ENCODE assay signal across 10 cellular contexts in the genomic region with DNA sequence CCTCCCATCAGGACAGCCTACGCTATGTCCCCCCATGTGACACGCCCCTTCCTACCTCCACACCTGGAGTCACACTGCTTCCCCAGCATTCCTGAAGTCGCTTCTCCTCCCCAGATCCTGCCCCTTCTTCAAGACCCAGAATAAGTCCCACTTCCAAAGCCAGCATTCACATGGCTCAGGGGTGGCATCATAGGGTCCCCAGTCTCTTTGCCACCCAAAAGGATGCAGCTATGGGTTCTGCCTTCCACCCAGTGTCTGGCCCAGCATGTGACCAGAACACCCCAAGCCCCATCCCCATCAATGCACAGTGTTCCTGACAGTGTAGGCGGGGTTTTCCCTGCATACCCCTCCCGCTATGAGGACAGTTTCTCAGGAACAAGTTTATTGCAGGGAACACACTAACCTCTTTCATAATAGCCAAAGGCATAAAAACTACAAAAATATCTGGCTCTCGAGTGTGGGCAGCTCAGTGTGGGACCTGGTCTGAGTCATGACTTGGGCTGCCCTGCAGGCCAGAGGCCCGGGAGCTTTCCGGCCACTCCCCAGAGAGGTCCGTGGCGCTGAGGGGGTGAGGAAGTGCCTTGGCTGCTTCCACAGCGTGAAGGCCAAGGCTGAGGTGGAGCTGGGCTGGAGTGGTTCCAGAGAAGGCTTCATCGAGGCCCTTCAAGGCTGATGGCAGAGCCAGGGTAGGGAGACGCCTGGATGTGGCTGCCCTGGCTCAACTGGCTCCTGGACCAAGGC. TPM values are rescaled to one million over a fixed set of nuclear protein-coding genes. Genes with fewer than 3 reads are reported as not detected.
DNase-seq lines count a peak whose midpoint lies in the region; ATAC-seq and TF ChIP-seq lines count a peak whose summit lies in the region.
"Had no signal": no experiment of that assay in that cellular context is flagged by ENCODE, and none has a peak within 500 bp of the region (broad histone marks: within the 10 kb centered on the region; RNA-seq: fewer than 3 reads in every experiment).

No MANE protein-coding gene starts in this region.

- no peaks in the 10 kb centered on the region for H4K20me1 ChIP-seq in fibroblast of lung (ENCODE audit: control insufficient read depth, extremely low read depth, insufficient read depth, low read length)

- H3K4me3 ChIP-seq in fibroblast of lung (replicated peaks in 1 of 4; ENCODE audit: control extremely low read depth in 1 of 4, insufficient read depth in 1 of 4, low read depth in 3 of 4, low read length in 4 of 4): no peak overlapping the region

- no peak overlapping the region for H3K9ac ChIP-seq in fibroblast of lung (ENCODE audit: insufficient read depth, low read length)

- no peaks in the 10 kb centered on the region for H3K79me2 ChIP-seq in fibroblast of lung (ENCODE audit: control insufficient read depth, insufficient read depth, low read length)

- H3K4me1 ChIP-seq in fibroblast of lung (ENCODE audit: control insufficient read depth, extremely low read depth, insufficient read depth, low read length): peaks cover 30% of the 10 kb centered on the region

- peaks cover 3% of the 10 kb centered on the region for H3K27me3 ChIP-seq in fibroblast of lung (ENCODE audit: control insufficient read depth, insufficient read depth, low read length)

- H3K27ac ChIP-seq in RWPE1 (peak overlapping the region; percentile 63), fibroblast of lung (ENCODE audit: insufficient read depth, low read length) (peak overlapping the region; percentile 73)

- H3K4me2 ChIP-seq in fibroblast of lung (ENCODE audit: extremely low read depth, insufficient read depth, low read length): peak overlapping the region; percentile 40

- TF ChIP-seq CTCF in RWPE1 (conservative IDR thresholded peaks at IDR 0.05; ENCODE audit: low read depth): no peak
- no peak for TF ChIP-seq CTCF in fibroblast of lung (conservative IDR thresholded peaks at IDR 0.05 in 1 of 2, IDR thresholded peaks at IDR 0.05 in 1 of 2; ENCODE audit: low read depth in 1 of 2, low read length in 2 of 2)
- TF ChIP-seq CTCF in GM10248 (IDR thresholded peaks at IDR 0.05; ENCODE audit: control extremely low read depth, extremely low read depth, low read depth, missing control alignments): no peak

- H3K36me3 ChIP-seq in fibroblast of lung (ENCODE audit: control insufficient read depth, insufficient read depth, low read length): no peaks in the 10 kb centered on the region

- no peak overlapping the region for H2AFZ ChIP-seq in fibroblast of lung (ENCODE audit: low read length)

- CTCF ChIA-PET in RWPE1 (lab: Yijun Ruan, JAX) (interaction anchor here (0.7 kb wide), 1 partner anchor 260 kb away, joined by 3 read pairs; no protein-coding TSS in a partner anchor), GM10248 (lab: Yijun Ruan, JAX) (no interaction called here)

- DNase-seq in AG08396 (ENCODE audit: low spot score): peak; percentile 93
- peak; percentile 68 for DNase-seq in RWPE1 (ENCODE audit: low spot score)
- peak; percentile 86 to 96 for DNase-seq in fibroblast of lung (ENCODE audit: low read depth in 2 of 2)
- peak; percentile 38 for DNase-seq in occipital lobe (lab: John Stamatoyannopoulos, UW)
- no peak for DNase-seq in GM10248 (ENCODE audit: extremely low spot score)
- no peak for DNase-seq in NCI-H69 (lab: John Stamatoyannopoulos, UW)
- DNase-seq in activated T-cell treated with anti-CD3 and anti-CD28 coated beads, Interleukin-2, amount 50 U/mL, for 1 hour: no peak
- DNase-seq: activated gamma-delta T cell, NCI-H524 had no signal

- no peak for ATAC-seq in GM19324 (IDR thresholded peaks at IDR 0.05; ENCODE audit: low FRiP score, unreplicated experiment)

- no peaks in the 10 kb centered on the region for H3K9me3 ChIP-seq in fibroblast of lung (ENCODE audit: control insufficient read depth, insufficient read depth, low read depth, low read length)

- POLR2A ChIA-PET in RWPE1 (lab: Yijun Ruan, JAX; ENCODE audit: low non-redundant PET) (no interaction called here), GM10248 (lab: Yijun Ruan, JAX) (interaction anchor here (0.6 kb wide), 1 partner anchor 17 kb away, joined by 8 read pairs; no protein-coding TSS in a partner anchor)

RNA-seq across cellular contexts. Expression of a gene that starts 5.8 kb away (rescaled TPM):
- 14.0 and 17.7 TPM in 2 replicates for total RNA-seq in fibroblast of lung
- 17.3 and 34.0 TPM in 2 replicates for polyA plus RNA-seq in fibroblast of lung
- polyA plus RNA-seq in fibroblast of lung (2012): 19.6 and 41.4 TPM in 2 replicates
- polyA minus RNA-seq in fibroblast of lung (ENCODE audit: low replicate concordance): 8.6 and 22.7 TPM in 2 replicates
- total RNA-seq in occipital lobe: 8.9 TPM

RNA-seq across cellular contexts. Expression of a gene that starts 23.3 kb away (rescaled TPM):
- total RNA-seq in fibroblast of lung (0.17 TPM in 1 of 2 replicates, not detected in the other), occipital lobe (2.3 TPM)
- 0.02 TPM in 1 of 2 replicates, not detected in the other for polyA plus RNA-seq in fibroblast of lung
- not detected in 2 replicates for polyA plus RNA-seq in fibroblast of lung (2012)
- 4.4 TPM in 1 of 2 replicates, not detected in the other for polyA minus RNA-seq in fibroblast of lung (ENCODE audit: low replicate concordance)

RNA-seq across cellular contexts. Expression of a gene that starts 48.9 kb away (rescaled TPM):
- total RNA-seq in fibroblast of lung (not detected in 2 replicates), occipital lobe (168 TPM)
- not detected in 2 replicates for polyA plus RNA-seq in fibroblast of lung
- polyA plus RNA-seq in fibroblast of lung (2012): not detected in 2 replicates
- polyA minus RNA-seq in fibroblast of lung (ENCODE audit: low replicate concordance): not detected in 2 replicates

RNA-seq across cellular contexts. Expression of a gene that starts 56.9 kb away (rescaled TPM):
- total RNA-seq in fibroblast of lung (not detected in 2 replicates), occipital lobe (not detected)
- not detected in 2 replicates for polyA plus RNA-seq in fibroblast of lung
- polyA plus RNA-seq in fibroblast of lung (2012): not detected in 2 replicates
- polyA minus RNA-seq in fibroblast of lung (ENCODE audit: low replicate concordance): not detected in 2 replicates

Comparison
In these comparisons a context has a peak if more than half of its experiments do, and no peak if none do; other contexts are left out.
1. DNase-seq: peak in AG08396 (single experiment), RWPE1 (single experiment), fibroblast of lung (2 of 2) and occipital lobe (single experiment); none in GM10248 (single experiment), NCI-H69 (single experiment) and activated T-cell treated with anti-CD3 and anti-CD28 coated beads, Interleukin-2, amount 50 U/mL, for 1 hour (single experiment).
2. RNA of a gene that starts 48.9 kb away (total RNA-seq): 168 TPM in occipital lobe (single experiment); not detected in fibroblast of lung; every median in the first group is over 100 times any median in the second.